Comparison of ENCODE assay signal across 11 cellular contexts in the genomic region with DNA sequence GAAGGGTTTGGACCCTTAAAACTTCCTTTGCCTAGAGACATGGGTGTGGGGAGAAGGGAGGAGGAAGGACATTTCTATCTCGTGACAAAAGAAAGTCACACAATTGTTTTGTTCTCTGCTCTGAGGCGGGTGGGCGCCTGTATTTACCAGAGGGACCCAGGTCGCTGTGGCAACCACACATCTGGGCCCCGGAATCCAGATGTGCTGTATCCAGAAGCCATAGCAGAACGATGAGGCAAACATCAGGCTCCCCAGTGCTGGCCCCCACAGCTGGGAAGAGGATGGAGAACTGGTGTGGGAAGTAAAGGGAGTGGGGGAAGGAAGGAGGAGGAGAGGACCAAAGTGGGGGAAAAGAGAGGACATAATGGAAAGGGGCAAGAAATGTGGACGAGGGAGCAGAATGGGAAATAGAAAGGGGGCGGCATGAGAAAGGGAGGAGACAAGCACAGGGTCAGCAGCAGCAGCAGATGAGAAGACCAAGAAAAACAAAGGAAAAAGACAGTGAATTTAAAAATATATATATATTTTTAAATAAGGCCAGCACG. TPM values are rescaled to one million over a fixed set of nuclear protein-coding genes. Genes with fewer than 3 reads are reported as not detected.
DNase-seq lines count a peak whose midpoint lies in the region; ATAC-seq and TF ChIP-seq lines count a peak whose summit lies in the region.
"Had no signal": no experiment of that assay in that cellular context is flagged by ENCODE, and none has a peak within 500 bp of the region (broad histone marks: within the 10 kb centered on the region; RNA-seq: fewer than 3 reads in every experiment).

No MANE protein-coding gene starts in this region.

- H3K36me3 Mint-ChIP-seq in CD8-positive, alpha-beta memory T cell, result peaks cover 0 to 39% (median 4%) of the 10 kb centered on the region in 3 donors
- peaks cover 31% of the 10 kb centered on the region for H3K36me3 Mint-ChIP-seq in effector memory CD8-positive, alpha-beta T cell (ENCODE audit: insufficient read depth)
- H3K36me3 Mint-ChIP-seq in activated CD8-positive, alpha-beta T cell treated with anti-CD3 and anti-CD28 coated beads for 36 hours (ENCODE audit: low read depth), result peaks cover 4% of the 10 kb centered on the region

- H3K36me3 ChIP-seq in CD8-positive, alpha-beta memory T cell (ENCODE audit: insufficient read depth, low read length), result peaks cover 19% of the 10 kb centered on the region
- peaks cover 23% of the 10 kb centered on the region for H3K36me3 ChIP-seq in lower lobe of right lung
- peaks cover 15 to 33% (median 29%) of the 10 kb centered on the region in 4 donors for H3K36me3 ChIP-seq in stomach

- H3K27me3 Mint-ChIP-seq in CD8-positive, alpha-beta memory T cell, result peaks cover 4 to 9% of the 10 kb centered on the region in 2 donors
- H3K27me3 Mint-ChIP-seq in effector memory CD8-positive, alpha-beta T cell, result peaks cover 6 to 17% of the 10 kb centered on the region in 2 donors
- peaks cover 4% of the 10 kb centered on the region for H3K27me3 Mint-ChIP-seq in activated CD8-positive, alpha-beta T cell treated with anti-CD3 and anti-CD28 coated beads for 36 hours

- no peak overlapping the region for H3K4me3 Mint-ChIP-seq in CD8-positive, alpha-beta memory T cell
- H3K4me3 Mint-ChIP-seq in effector memory CD8-positive, alpha-beta T cell, result no peak overlapping the region
- no peak overlapping the region for H3K4me3 Mint-ChIP-seq in activated CD8-positive, alpha-beta T cell treated with anti-CD3 and anti-CD28 coated beads for 36 hours

- H3K4me3 ChIP-seq in CD8-positive, alpha-beta memory T cell (ENCODE audit: low read length), result no peak overlapping the region
- H3K4me3 ChIP-seq in lower lobe of right lung, result no peak overlapping the region
- no peak overlapping the region for H3K4me3 ChIP-seq in stomach

- peaks cover 17 to 25% (median 18%) of the 10 kb centered on the region in 3 donors for H3K4me1 Mint-ChIP-seq in CD8-positive, alpha-beta memory T cell
- H3K4me1 Mint-ChIP-seq in effector memory CD8-positive, alpha-beta T cell (ENCODE audit: low read depth in 2 of 2), result peaks cover 20 to 21% of the 10 kb centered on the region in 2 donors
- peaks cover 17% of the 10 kb centered on the region for H3K4me1 Mint-ChIP-seq in activated CD8-positive, alpha-beta T cell treated with anti-CD3 and anti-CD28 coated beads for 36 hours (ENCODE audit: low read depth)

- H3K27me3 ChIP-seq in CD8-positive, alpha-beta memory T cell (ENCODE audit: insufficient read depth, low read length, poor library complexity, severe bottlenecking), result no peaks in the 10 kb centered on the region
- H3K27me3 ChIP-seq in lower lobe of right lung (ENCODE audit: low read depth) (no peaks in the 10 kb centered on the region), stomach (peaks cover 0 to 5% (median 0%) of the 10 kb centered on the region in 3 donors)

- ATAC-seq in effector memory CD8-positive, alpha-beta T cell (replicated peaks), result no peak
- ATAC-seq in lower lobe of right lung (no peak), GM21619 (IDR thresholded peaks at IDR 0.05; ENCODE audit: unreplicated experiment) (no peak)
- no peak for ATAC-seq in activated CD8-positive, alpha-beta T cell treated with anti-CD3 and anti-CD28 coated beads for 36 hours

- TF ChIP-seq POLR2A in stomach (IDR thresholded peaks at IDR 0.05), result no peak

- no peaks in the 10 kb centered on the region for H3K9me3 Mint-ChIP-seq in CD8-positive, alpha-beta memory T cell
- no peaks in the 10 kb centered on the region for H3K9me3 Mint-ChIP-seq in effector memory CD8-positive, alpha-beta T cell
- H3K9me3 Mint-ChIP-seq in activated CD8-positive, alpha-beta T cell treated with anti-CD3 and anti-CD28 coated beads for 36 hours, result no peaks in the 10 kb centered on the region

- CTCF ChIA-PET in CD8-positive, alpha-beta memory T cell (lab: Charles Lee), result no interaction called here
- CTCF ChIA-PET in activated CD8-positive, alpha-beta T cell treated with anti-CD3 and anti-CD28 coated beads for 36 hours (lab: Charles Lee), result no interaction called here

- WGBS in stomach, 5 donors, result 48 to 65% (median 62%) methylated on average over 9 of the region's 9 CpGs

- intact Hi-C loops in lower lobe of right lung (cut with DNase I), result no loop called here
- intact Hi-C loops in stomach (cut with DNase I; ENCODE audit: low total_unique reads), result no loop called here
- intact Hi-C loops in activated CD8-positive, alpha-beta T cell treated with anti-CD3 and anti-CD28 coated beads for 36 hours (cut with micrococcal nuclease), result no loop called here

- peak overlapping the region in 6 of 8 donors; percentile 6 to 84 (median 30) for H3K27ac Mint-ChIP-seq in CD8-positive, alpha-beta memory T cell
- peak overlapping the region; percentile 6 to 29 for H3K27ac Mint-ChIP-seq in effector memory CD8-positive, alpha-beta T cell
- no peak overlapping the region for H3K27ac Mint-ChIP-seq in activated CD8-positive, alpha-beta T cell treated with anti-CD3 and anti-CD28 coated beads for 36 hours

- H3K27ac ChIP-seq in CD8-positive, alpha-beta memory T cell (ENCODE audit: low read depth, low read length), result no peak overlapping the region
- H3K27ac ChIP-seq in lower lobe of right lung (peak overlapping the region; percentile 85), stomach (peak overlapping the region in 4 of 5 donors; percentile 75 to 85 (median 79))

- H3K4me1 ChIP-seq in CD8-positive, alpha-beta memory T cell (ENCODE audit: insufficient read depth, low read length), result peaks cover 14% of the 10 kb centered on the region
- peaks cover 62% of the 10 kb centered on the region for H3K4me1 ChIP-seq in lower lobe of right lung
- H3K4me1 ChIP-seq in stomach, result peaks cover 37 to 74% (median 56%) of the 10 kb centered on the region in 4 donors

- no peaks in the 10 kb centered on the region for H3K9me3 ChIP-seq in CD8-positive, alpha-beta memory T cell (ENCODE audit: low read length)
- no peaks in the 10 kb centered on the region for H3K9me3 ChIP-seq in lower lobe of right lung
- H3K9me3 ChIP-seq in stomach, result no peaks in the 10 kb centered on the region

- POLR2A ChIA-PET in CD8-positive, alpha-beta memory T cell (lab: Charles Lee), result no interaction called here
- POLR2A ChIA-PET in activated CD8-positive, alpha-beta T cell treated with anti-CD3 and anti-CD28 coated beads for 36 hours (lab: Charles Lee), result no interaction called here

- TF ChIP-seq EP300 in stomach (IDR thresholded peaks at IDR 0.05), result no peak

- no peak for DNase-seq in CD8-positive, alpha-beta memory T cell
- DNase-seq in effector memory CD8-positive, alpha-beta T cell, result no peak
- DNase-seq in lower lobe of right lung, result no peak
- no peak for DNase-seq in stomach
- DNase-seq in activated CD8-positive, alpha-beta T cell treated with anti-CD3 and anti-CD28 coated beads for 36 hours, result no peak
- DNase-seq in DMS153 (lab: John Stamatoyannopoulos, UW), result no peak
- no peak for DNase-seq in NCI-H1694 (lab: John Stamatoyannopoulos, UW)
- DNase-seq: DND-41, NCI-H1048 had no signal

- TF ChIP-seq CTCF in lower lobe of right lung (IDR thresholded peaks at IDR 0.05) (no peak), stomach (IDR thresholded peaks at IDR 0.05) (no peak)
- no peak for TF ChIP-seq CTCF in activated CD8-positive, alpha-beta T cell treated with anti-CD3 and anti-CD28 coated beads for 36 hours (IDR thresholded peaks at IDR 0.05)

RNA-seq across cellular contexts. Expression of gene TNXB, which starts 3.4 kb away (rescaled TPM):
- total RNA-seq in CD8-positive, alpha-beta memory T cell, result 1 to 10 TPM; 2.5 to 4.9 TPM
- polyA plus RNA-seq in CD8-positive, alpha-beta memory T cell, result not detected
- 120 TPM for total RNA-seq in lower lobe of right lung
- total RNA-seq in stomach, result 100 to 1,000 TPM in 1 of 5 donors, 10 to 100 TPM in 4; 43.8 to 408 (median 71.0) TPM
- 10 to 100 TPM; 15.1 to 17.7 (median 15.7) TPM for polyA plus RNA-seq in stomach
- 1 to 10 TPM; 1.8 to 3.7 TPM for total RNA-seq in activated CD8-positive, alpha-beta T cell treated with anti-CD3 and anti-CD28 coated beads for 36 hours

RNA-seq across cellular contexts. Expression of gene ATF6B, which starts 15.5 kb away (rescaled TPM):
- 10 to 100 TPM; 72.5 to 74.4 TPM for total RNA-seq in CD8-positive, alpha-beta memory T cell
- polyA plus RNA-seq in CD8-positive, alpha-beta memory T cell, result 20.7 TPM
- total RNA-seq in lower lobe of right lung (83.7 TPM), stomach (100 to 1,000 TPM in 2 of 5 donors, 10 to 100 TPM in 3; 22.8 to 718 (median 73.3) TPM)
- 10 to 100 TPM; 20.9 to 48.1 (median 24.4) TPM for polyA plus RNA-seq in stomach
- 10 to 100 TPM; 54.1 to 55.2 TPM for total RNA-seq in activated CD8-positive, alpha-beta T cell treated with anti-CD3 and anti-CD28 coated beads for 36 hours

RNA-seq across cellular contexts. Expression of gene FKBPL, which starts 17.6 kb away (rescaled TPM):
- 1 to 10 TPM; 6.8 to 8.1 TPM for total RNA-seq in CD8-positive, alpha-beta memory T cell
- polyA plus RNA-seq in CD8-positive, alpha-beta memory T cell, result 2.3 TPM
- total RNA-seq in lower lobe of right lung (5.8 TPM), stomach (1 to 10 TPM in 2 of 5 donors, under 1 TPM in 1, not detected in 2; 0.45 to 3.3 (median 3.2) TPM)
- 1 to 10 TPM; 2.7 to 9.6 (median 8.5) TPM for polyA plus RNA-seq in stomach
- total RNA-seq in activated CD8-positive, alpha-beta T cell treated with anti-CD3 and anti-CD28 coated beads for 36 hours, result 1 to 10 TPM; 5.3 to 5.8 TPM

RNA-seq across cellular contexts. Expression of gene PRRT1, which starts 39.2 kb away (rescaled TPM):
- under 1 TPM; 0.35 to 0.55 TPM for total RNA-seq in CD8-positive, alpha-beta memory T cell
- polyA plus RNA-seq in CD8-positive, alpha-beta memory T cell, result 0.72 TPM
- total RNA-seq in lower lobe of right lung (1.2 TPM), stomach (under 1 TPM in 3 of 5 donors, not detected in 2; 0.18 to 0.87 (median 0.87) TPM)
- polyA plus RNA-seq in stomach, result 1 to 10 TPM; 1.9 to 6.0 (median 3.4) TPM
- total RNA-seq in activated CD8-positive, alpha-beta T cell treated with anti-CD3 and anti-CD28 coated beads for 36 hours, result 1 to 10 TPM; 1.1 to 1.6 TPM
- total RNA-seq: myocyte had no signal

RNA-seq across cellular contexts. Expression of gene PPT2, which starts 41.4 kb away (rescaled TPM):
- total RNA-seq in CD8-positive, alpha-beta memory T cell, result 10 to 100 TPM; 18.8 to 19.0 TPM
- 10.0 TPM for polyA plus RNA-seq in CD8-positive, alpha-beta memory T cell
- total RNA-seq in lower lobe of right lung (13.7 TPM), stomach (10 to 100 TPM in 4 of 5 donors, 1 to 10 TPM in 1; 5.8 to 73.0 (median 35.7) TPM)
- 10 to 100 TPM in 1 of 3 donors, 1 to 10 TPM in 2; 5.8 to 11.1 (median 7.9) TPM for polyA plus RNA-seq in stomach
- total RNA-seq in activated CD8-positive, alpha-beta T cell treated with anti-CD3 and anti-CD28 coated beads for 36 hours, result 10 to 100 TPM; 14.4 to 21.7 TPM

Comparison
In these comparisons a context has a peak if more than half of its experiments do, and no peak if none do; other contexts are left out.
1. RNA of gene TNXB, which starts 3.4 kb away (total RNA-seq): 120 TPM in lower lobe of right lung (single experiment) and 43.8 to 408 TPM in stomach; 2.5 to 4.9 TPM in CD8-positive, alpha-beta memory T cell and 1.8 to 3.7 TPM in activated CD8-positive, alpha-beta T cell treated with anti-CD3 and anti-CD28 coated beads for 36 hours; every median in the first group is over 4 times any median in the second.